ENCODE assay signal across 1 cellular context in the genomic region with DNA sequence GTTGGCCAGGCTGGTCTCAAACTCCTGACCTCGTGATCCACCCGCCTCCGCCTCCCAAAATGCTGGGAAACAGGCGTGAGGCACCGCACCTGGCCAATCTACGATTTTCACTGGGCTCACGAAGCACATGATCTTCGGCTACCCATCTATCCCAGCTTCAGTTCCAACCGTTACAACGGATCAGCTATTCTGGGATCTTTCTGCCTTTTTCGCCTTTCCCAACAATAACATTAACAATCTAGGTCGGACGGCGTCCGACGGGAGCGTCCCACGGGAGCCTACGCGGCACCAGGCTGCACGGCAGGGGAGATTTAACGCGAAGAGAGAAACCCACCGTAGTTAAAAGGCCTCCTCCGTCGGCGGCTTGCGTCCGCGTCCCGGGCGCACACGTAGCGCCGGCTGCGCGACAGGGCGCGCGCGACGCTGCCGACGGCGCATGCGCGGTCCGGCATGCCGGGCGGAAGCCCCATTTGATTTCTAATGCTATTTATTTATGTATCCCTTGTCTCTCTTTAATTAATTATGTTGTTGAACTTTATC.
TF ChIP-seq lines count a peak whose summit lies in the region.

Gene MSL3B, minus strand, starts transcription at position 394 of the 540 bp plus-strand sequence.

TF ChIP-seq in HCT116, 20 proteins besides CTCF, POLR2A, EP300 and RAD21 (continued from another document):
- TF ChIP-seq, protein P1, sequence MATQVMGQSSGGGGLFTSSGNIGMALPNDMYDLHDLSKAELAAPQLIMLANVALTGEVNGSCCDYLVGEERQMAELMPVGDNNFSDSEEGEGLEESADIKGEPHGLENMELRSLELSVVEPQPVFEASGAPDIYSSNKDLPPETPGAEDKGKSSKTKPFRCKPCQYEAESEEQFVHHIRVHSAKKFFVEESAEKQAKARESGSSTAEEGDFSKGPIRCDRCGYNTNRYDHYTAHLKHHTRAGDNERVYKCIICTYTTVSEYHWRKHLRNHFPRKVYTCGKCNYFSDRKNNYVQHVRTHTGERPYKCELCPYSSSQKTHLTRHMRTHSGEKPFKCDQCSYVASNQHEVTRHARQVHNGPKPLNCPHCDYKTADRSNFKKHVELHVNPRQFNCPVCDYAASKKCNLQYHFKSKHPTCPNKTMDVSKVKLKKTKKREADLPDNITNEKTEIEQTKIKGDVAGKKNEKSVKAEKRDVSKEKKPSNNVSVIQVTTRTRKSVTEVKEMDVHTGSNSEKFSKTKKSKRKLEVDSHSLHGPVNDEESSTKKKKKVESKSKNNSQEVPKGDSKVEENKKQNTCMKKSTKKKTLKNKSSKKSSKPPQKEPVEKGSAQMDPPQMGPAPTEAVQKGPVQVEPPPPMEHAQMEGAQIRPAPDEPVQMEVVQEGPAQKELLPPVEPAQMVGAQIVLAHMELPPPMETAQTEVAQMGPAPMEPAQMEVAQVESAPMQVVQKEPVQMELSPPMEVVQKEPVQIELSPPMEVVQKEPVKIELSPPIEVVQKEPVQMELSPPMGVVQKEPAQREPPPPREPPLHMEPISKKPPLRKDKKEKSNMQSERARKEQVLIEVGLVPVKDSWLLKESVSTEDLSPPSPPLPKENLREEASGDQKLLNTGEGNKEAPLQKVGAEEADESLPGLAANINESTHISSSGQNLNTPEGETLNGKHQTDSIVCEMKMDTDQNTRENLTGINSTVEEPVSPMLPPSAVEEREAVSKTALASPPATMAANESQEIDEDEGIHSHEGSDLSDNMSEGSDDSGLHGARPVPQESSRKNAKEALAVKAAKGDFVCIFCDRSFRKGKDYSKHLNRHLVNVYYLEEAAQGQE (IDR thresholded peaks at IDR 0.05; ENCODE audit: low read depth): no peak
- TF ChIP-seq YY1 (IDR thresholded peaks at IDR 0.05; ENCODE audit: extremely low read depth, insufficient replicate concordance, low read depth, low read length) (peak; percentile 40), CEBPB (IDR thresholded peaks at IDR 0.05; ENCODE audit: low read depth) (no peak), SP1 (IDR thresholded peaks at IDR 0.05; ENCODE audit: low read depth) (no peak), EGR1 (IDR thresholded peaks at IDR 0.05; ENCODE audit: low read depth) (peak; percentile 89), EZH2 (IDR thresholded peaks at IDR 0.05) (no peak), ZFX (IDR thresholded peaks at IDR 0.05) (peak; percentile 54; the same call in 1 of the 2 replicates), ATF3 (IDR thresholded peaks at IDR 0.05) (no peak), ELF1 (IDR thresholded peaks at IDR 0.05; ENCODE audit: borderline replicate concordance, low read depth) (no peak), SIN3A (IDR thresholded peaks at IDR 0.05; ENCODE audit: low read depth) (peak; percentile 58; the same call in 1 of the 2 replicates), POLR2AphosphoS5 (IDR thresholded peaks at IDR 0.05; ENCODE audit: low read depth, low read length) (peak; percentile 91)
- TF ChIP-seq, protein P2, sequence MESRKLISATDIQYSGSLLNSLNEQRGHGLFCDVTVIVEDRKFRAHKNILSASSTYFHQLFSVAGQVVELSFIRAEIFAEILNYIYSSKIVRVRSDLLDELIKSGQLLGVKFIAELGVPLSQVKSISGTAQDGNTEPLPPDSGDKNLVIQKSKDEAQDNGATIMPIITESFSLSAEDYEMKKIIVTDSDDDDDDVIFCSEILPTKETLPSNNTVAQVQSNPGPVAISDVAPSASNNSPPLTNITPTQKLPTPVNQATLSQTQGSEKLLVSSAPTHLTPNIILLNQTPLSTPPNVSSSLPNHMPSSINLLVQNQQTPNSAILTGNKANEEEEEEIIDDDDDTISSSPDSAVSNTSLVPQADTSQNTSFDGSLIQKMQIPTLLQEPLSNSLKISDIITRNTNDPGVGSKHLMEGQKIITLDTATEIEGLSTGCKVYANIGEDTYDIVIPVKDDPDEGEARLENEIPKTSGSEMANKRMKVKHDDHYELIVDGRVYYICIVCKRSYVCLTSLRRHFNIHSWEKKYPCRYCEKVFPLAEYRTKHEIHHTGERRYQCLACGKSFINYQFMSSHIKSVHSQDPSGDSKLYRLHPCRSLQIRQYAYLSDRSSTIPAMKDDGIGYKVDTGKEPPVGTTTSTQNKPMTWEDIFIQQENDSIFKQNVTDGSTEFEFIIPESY (IDR thresholded peaks at IDR 0.05; ENCODE audit: extremely low read depth, insufficient replicate concordance, low read length): no peak
- TF ChIP-seq, protein P3, sequence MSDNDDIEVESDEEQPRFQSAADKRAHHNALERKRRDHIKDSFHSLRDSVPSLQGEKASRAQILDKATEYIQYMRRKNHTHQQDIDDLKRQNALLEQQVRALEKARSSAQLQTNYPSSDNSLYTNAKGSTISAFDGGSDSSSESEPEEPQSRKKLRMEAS (IDR thresholded peaks at IDR 0.05): peak; percentile 89
